ENCODE assay signal across 9 cellular contexts in genomic region chr2:216692636-216693413, GRCh38. TPM values are rescaled to one million over a fixed set of nuclear protein-coding genes. Genes with fewer than 3 reads are reported as not detected.
DNase-seq lines count a peak whose midpoint lies in the region; ATAC-seq and TF ChIP-seq lines count a peak whose summit lies in the region.
"Had no signal": no experiment of that assay in that cellular context is flagged by ENCODE, and none has a peak within 500 bp of the region (broad histone marks: within the 10 kb centered on the region; RNA-seq: fewer than 3 reads in every experiment).

No MANE protein-coding gene starts in this region.

- H3K27ac Mint-ChIP-seq in activated naive CD8-positive, alpha-beta T cell treated with anti-CD3 and anti-CD28 coated beads for 36 hours: peak overlapping the region; percentile 56

- H3K27me3 Mint-ChIP-seq in activated naive CD8-positive, alpha-beta T cell treated with anti-CD3 and anti-CD28 coated beads for 36 hours: peaks cover 81% of the 10 kb centered on the region

- H3K4me1 Mint-ChIP-seq in activated naive CD8-positive, alpha-beta T cell treated with anti-CD3 and anti-CD28 coated beads for 36 hours: peaks cover 25% of the 10 kb centered on the region

- no peaks in the 10 kb centered on the region for H3K9me3 Mint-ChIP-seq in activated naive CD8-positive, alpha-beta T cell treated with anti-CD3 and anti-CD28 coated beads for 36 hours

- H3K4me3 ChIP-seq in KMS-11 (IDR thresholded peaks at IDR 0.05; ENCODE audit: insufficient read depth, low read depth, low read length) (peak overlapping the region; percentile 77), ovary (peak overlapping the region; percentile 80), thyroid gland (replicated peaks in 1 of 3) (peak overlapping the region; percentile 49 to 80 (median 72))

- H3K36me3 Mint-ChIP-seq in activated naive CD8-positive, alpha-beta T cell treated with anti-CD3 and anti-CD28 coated beads for 36 hours: no peaks in the 10 kb centered on the region

- H3K9me3 ChIP-seq in ovary (no peaks in the 10 kb centered on the region), thyroid gland (no peaks in the 10 kb centered on the region)

- peak overlapping the region; percentile 84 for H3K4me3 Mint-ChIP-seq in activated naive CD8-positive, alpha-beta T cell treated with anti-CD3 and anti-CD28 coated beads for 36 hours

- DNase-seq in EH (ENCODE audit: low read depth) (peak; percentile 72), SHP77 (lab: John Stamatoyannopoulos, UW) (peak; percentile 90), Right ventricle myocardium inferior (ENCODE audit: missing footprints) (peak; percentile 86), ovary (peak; percentile 84 to 90 (median 89)), thyroid gland (peak; percentile 94 to 95)
- DNase-seq in activated naive CD8-positive, alpha-beta T cell treated with anti-CD3 and anti-CD28 coated beads for 36 hours: peak; percentile 86

- peak; percentile 56 for ATAC-seq in Right ventricle myocardium inferior
- no peak for ATAC-seq in GM19455 (IDR thresholded peaks at IDR 0.05; ENCODE audit: unreplicated experiment)

- peaks cover 9% of the 10 kb centered on the region for H3K4me1 ChIP-seq in KMS-11 (ENCODE audit: low read depth, poor library complexity, severe bottlenecking)
- peaks cover 20% of the 10 kb centered on the region for H3K4me1 ChIP-seq in ovary (ENCODE audit: insufficient read depth)
- H3K4me1 ChIP-seq in thyroid gland: peaks cover 29 to 52% of the 10 kb centered on the region in 2 donors

- TF ChIP-seq POLR2A in ovary (IDR thresholded peaks at IDR 0.05) (no peak), thyroid gland (IDR thresholded peaks at IDR 0.05) (peak in 1 of 2 donors; percentile 62)

- H3K27ac ChIP-seq in KMS-11: peak overlapping the region; percentile 52
- peak overlapping the region in 1 of 2 donors; percentile 39 for H3K27ac ChIP-seq in ovary
- H3K27ac ChIP-seq in thyroid gland: peak overlapping the region; percentile 86 to 94 (median 87)

- no peaks in the 10 kb centered on the region for H3K36me3 ChIP-seq in KMS-11 (ENCODE audit: insufficient read depth)
- H3K36me3 ChIP-seq in ovary: no peaks in the 10 kb centered on the region
- H3K36me3 ChIP-seq in thyroid gland: peaks cover 7 to 11% of the 10 kb centered on the region in 2 donors

- 0 to 1% (median 1%) methylated on average over 28 of the region's 28 CpGs for WGBS in ovary, 3 donors
- 0 to 1% methylated on average over 28 of the region's 28 CpGs for WGBS in thyroid gland, 2 donors

- no peaks in the 10 kb centered on the region for H3K27me3 ChIP-seq in KMS-11 (ENCODE audit: insufficient read depth, low read depth)
- H3K27me3 ChIP-seq in ovary: no peaks in the 10 kb centered on the region
- H3K27me3 ChIP-seq in thyroid gland: no peaks in the 10 kb centered on the region

- intact Hi-C loops in Right ventricle myocardium inferior (cut with DNase I) (loop anchor here (10.0 kb wide), 2 partner anchors 362 to 742 kb away; no protein-coding TSS in a partner anchor), ovary (cut with DNase I) (loop anchor here in 3 of 4 donors (5.0 to 10.0 kb wide), 5 partner anchors 492 to 819 kb away; no protein-coding TSS in a partner anchor), thyroid gland (cut with DNase I) (loop anchor here (10.0 kb wide), 2 partner anchors 472 to 672 kb away; no protein-coding TSS in a partner anchor)

- TF ChIP-seq EP300 in ovary (IDR thresholded peaks at IDR 0.05): no peak

- no peaks in the 10 kb centered on the region for H4K20me1 ChIP-seq in KMS-11 (ENCODE audit: insufficient read depth)

- no peak for TF ChIP-seq CTCF in KMS-11 (conservative IDR thresholded peaks at IDR 0.05; ENCODE audit: low read depth, low read length)
- TF ChIP-seq CTCF in ovary (IDR thresholded peaks at IDR 0.05): no peak
- no peak for TF ChIP-seq CTCF in thyroid gland (IDR thresholded peaks at IDR 0.05)

- H3K9ac ChIP-seq in KMS-11: peak overlapping the region; percentile 44

- peak overlapping the region; percentile 96 for H3K4me2 ChIP-seq in KMS-11

- H3K79me2 ChIP-seq in KMS-11 (ENCODE audit: insufficient read depth, low read depth): no peaks in the 10 kb centered on the region

- peak overlapping the region; percentile 96 for H2AFZ ChIP-seq in KMS-11 (ENCODE audit: low read depth)

RNA-seq across cellular contexts. Expression of gene IGFBP5, which starts 2.5 kb away (rescaled TPM):
- not detected for total RNA-seq in activated naive CD8-positive, alpha-beta T cell treated with anti-CD3 and anti-CD28 coated beads for 36 hours
- total RNA-seq in Right ventricle myocardium inferior (156 TPM), ovary (1,000 to 10,000 TPM in 6 of 7 donors, 100 to 1,000 TPM in 1; 718 to 3,214 (median 2,824) TPM), thyroid gland (1,000 to 10,000 TPM in 1 of 4 donors, 100 to 1,000 TPM in 3; 704 to 1,519 (median 952) TPM)
- polyA plus RNA-seq in ovary: 1,000 to 10,000 TPM in 1 of 2 donors, 100 to 1,000 TPM in 1; 929 to 1,464 TPM
- total RNA-seq: T-helper 2 cell treated with Interferon-gamma antibody and Interleukin-4, amounts not matched to agents 100 ng/mL and 5 ng/mL, for 36 hours had no signal

RNA-seq across cellular contexts. Expression of gene IGFBP2, which starts 59.6 kb away (rescaled TPM):
- 10 to 100 TPM; 38.2 to 39.1 TPM for total RNA-seq in activated naive CD8-positive, alpha-beta T cell treated with anti-CD3 and anti-CD28 coated beads for 36 hours
- total RNA-seq in Right ventricle myocardium inferior (60.1 TPM), ovary (100 to 1,000 TPM; 112 to 333 (median 165) TPM), thyroid gland (10 to 100 TPM; 26.5 to 45.0 (median 40.0) TPM)
- 100 to 1,000 TPM in 1 of 2 donors, 10 to 100 TPM in 1; 47.2 to 241 TPM for polyA plus RNA-seq in ovary

Comparison
In these comparisons a context has a peak if more than half of its experiments do, and no peak if none do; other contexts are left out.
1. RNA of gene IGFBP5, which starts 2.5 kb away (total RNA-seq): 718 to 3,214 TPM in ovary, 704 to 1,519 TPM in thyroid gland and 156 TPM in Right ventricle myocardium inferior (single experiment); not detected in activated naive CD8-positive, alpha-beta T cell treated with anti-CD3 and anti-CD28 coated beads for 36 hours; every median in the first group is over 100 times any median in the second.
2. Peak in every context shown above with its lines, with median percentiles within 50 percentile points of each other: DNase-seq and H3K4me3 ChIP-seq.